In the genomic region with DNA sequence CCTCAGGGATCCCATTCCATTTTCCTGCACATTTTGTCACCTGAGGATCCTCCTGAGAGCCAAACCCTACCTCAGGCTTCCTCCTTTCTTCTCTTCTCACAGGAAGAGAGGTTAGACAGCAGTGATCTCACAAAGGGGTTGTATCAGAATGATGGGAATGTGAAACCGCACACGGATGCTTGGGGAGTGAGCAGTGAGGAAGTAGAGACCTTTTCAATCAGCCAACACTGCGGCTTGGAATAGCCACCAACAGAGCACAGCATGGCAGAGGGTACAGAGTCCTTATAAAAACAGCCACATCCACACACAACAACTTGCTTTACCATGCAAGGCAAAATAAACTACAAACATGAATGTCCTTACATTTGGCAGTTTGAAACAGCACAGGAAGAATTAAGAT, we compare ENCODE assay signal across 20 cellular contexts. TPM values are rescaled to one million over a fixed set of nuclear protein-coding genes. Genes with fewer than 3 reads are reported as not detected.
DNase-seq lines count a peak whose midpoint lies in the region; ATAC-seq and TF ChIP-seq lines count a peak whose summit lies in the region.
"Had no signal": no experiment of that assay in that cellular context is flagged by ENCODE, and none has a peak within 500 bp of the region (broad histone marks: within the 10 kb centered on the region; RNA-seq: fewer than 3 reads in every experiment).

No MANE protein-coding gene starts in this region.

- H3K4me1 ChIP-seq in skeletal muscle tissue (ENCODE audit: control insufficient read depth in 3 of 3, insufficient read depth in 3 of 3, low read length in 3 of 3), result peaks cover 50 to 59% (median 56%) of the 10 kb centered on the region in 3 donors
- no peaks in the 10 kb centered on the region for H3K4me1 ChIP-seq in tibial artery
- H3K4me1 ChIP-seq: breast epithelium had no signal

- no peak for TF ChIP-seq CTCF in cardiac fibroblast (IDR thresholded peaks at IDR 0.05; ENCODE audit: low read depth, low read length)
- TF ChIP-seq CTCF in tibial artery (IDR thresholded peaks at IDR 0.05), result no peak

- H3K9me3 ChIP-seq in skeletal muscle tissue (ENCODE audit: control insufficient read depth in 3 of 3, low read length in 3 of 3), result no peaks in the 10 kb centered on the region
- no peaks in the 10 kb centered on the region for H3K9me3 ChIP-seq in tibial artery
- H3K9me3 ChIP-seq: breast epithelium, right lobe of liver had no signal

- DNase-seq in ELR (ENCODE audit: low read depth), result peak; percentile 71
- peak; percentile 4 to 31 for DNase-seq in cardiac fibroblast (ENCODE audit: low read depth in 2 of 2)
- DNase-seq in kidney glomerular epithelial cell (lab: John Stamatoyannopoulos, UW), result peak; percentile 46
- DNase-seq in tibial artery, result no peak
- DNase-seq in caudate nucleus (lab: John Stamatoyannopoulos, UW), result no peak
- DNase-seq: activated CD4-positive, alpha-beta T cell treated with anti-CD3 and anti-CD28 coated beads, Interleukin-2, amount 50 U/mL, for 4 hours; activated CD8-positive, alpha-beta memory T cell treated with anti-CD3 and anti-CD28 coated beads, Interleukin-2, amount 50 U/mL, for 48 hours; activated effector memory CD4-positive, alpha-beta T cell treated with Interleukin-2 at 50 U/mL for 16 hours; CD4-positive, alpha-beta memory T cell; DMS153; dorsolateral prefrontal cortex; MV-4-11; NCI-H1694; NCI-H69; right lobe of liver had no signal

- H3K36me3 ChIP-seq in skeletal muscle tissue (ENCODE audit: control insufficient read depth in 3 of 3, insufficient read depth in 3 of 3, low read length in 3 of 3) (no peaks in the 10 kb centered on the region), tibial artery (peaks cover 0 to 5% (median 0%) of the 10 kb centered on the region in 3 donors)
- H3K36me3 ChIP-seq: breast epithelium, right lobe of liver had no signal

- peak overlapping the region in 1 of 3 donors; percentile 17 for H3K9ac ChIP-seq in skeletal muscle tissue (ENCODE audit: low read depth in 1 of 3, low read length in 3 of 3)

- no peaks in the 10 kb centered on the region for H3K27me3 ChIP-seq in skeletal muscle tissue (ENCODE audit: control insufficient read depth in 3 of 3, insufficient read depth in 3 of 3, low read length in 3 of 3)
- no peaks in the 10 kb centered on the region for H3K27me3 ChIP-seq in tibial artery
- H3K27me3 ChIP-seq: breast epithelium, dorsolateral prefrontal cortex, hepatocyte, right lobe of liver had no signal

- ATAC-seq in SK-N-SH treated with all-trans-retinoic acid at 6 μM for 48 hours, result no peak
- ATAC-seq: right lobe of liver had no signal

- no peak overlapping the region for H3K4me3 ChIP-seq in cardiac fibroblast (replicated peaks in 1 of 2; ENCODE audit: low read depth in 2 of 2, low read length in 2 of 2)
- H3K4me3 ChIP-seq in skeletal muscle tissue (ENCODE audit: low read length in 3 of 3), result peak overlapping the region in 2 of 3 donors; percentile 2 to 8
- H3K4me3 ChIP-seq in tibial artery, result no peak overlapping the region
- H3K4me3 ChIP-seq: breast epithelium, dorsolateral prefrontal cortex, hepatocyte, right lobe of liver, SK-N-MC had no signal

- H3K27ac ChIP-seq in skeletal muscle tissue (ENCODE audit: low read depth, low read length) (peak overlapping the region; percentile 75), tibial artery (no peak overlapping the region), caudate nucleus (ENCODE audit: low read depth, low read length) (no peak overlapping the region)
- H3K27ac ChIP-seq: breast epithelium, dorsolateral prefrontal cortex, hepatocyte, right lobe of liver, SK-N-MC had no signal

- intact Hi-C loops in tibial artery (cut with DNase I; ENCODE audit: low total_unique reads), result no loop called here

TF ChIP-seq in SK-N-SH treated with all-trans-retinoic acid at 6 μM for 48 hours, 23 proteins besides CTCF, POLR2A, EP300 and RAD21:
- TF ChIP-seq, protein P1, sequence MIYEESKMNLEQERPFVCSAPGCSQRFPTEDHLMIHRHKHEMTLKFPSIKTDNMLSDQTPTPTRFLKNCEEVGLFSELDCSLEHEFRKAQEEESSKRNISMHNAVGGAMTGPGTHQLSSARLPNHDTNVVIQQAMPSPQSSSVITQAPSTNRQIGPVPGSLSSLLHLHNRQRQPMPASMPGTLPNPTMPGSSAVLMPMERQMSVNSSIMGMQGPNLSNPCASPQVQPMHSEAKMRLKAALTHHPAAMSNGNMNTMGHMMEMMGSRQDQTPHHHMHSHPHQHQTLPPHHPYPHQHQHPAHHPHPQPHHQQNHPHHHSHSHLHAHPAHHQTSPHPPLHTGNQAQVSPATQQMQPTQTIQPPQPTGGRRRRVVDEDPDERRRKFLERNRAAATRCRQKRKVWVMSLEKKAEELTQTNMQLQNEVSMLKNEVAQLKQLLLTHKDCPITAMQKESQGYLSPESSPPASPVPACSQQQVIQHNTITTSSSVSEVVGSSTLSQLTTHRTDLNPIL (CRISPR knock-in tag; IDR thresholded peaks at IDR 0.05; ENCODE audit: low read depth), result no peak
- no peak for TF ChIP-seq CSDC2 (CRISPR knock-in tag; IDR thresholded peaks at IDR 0.05)
- no peak for TF ChIP-seq ZNF70 (CRISPR knock-in tag; IDR thresholded peaks at IDR 0.05)
- no peak for TF ChIP-seq ZFP3 (CRISPR knock-in tag; IDR thresholded peaks at IDR 0.05)
- TF ChIP-seq, protein P2, sequence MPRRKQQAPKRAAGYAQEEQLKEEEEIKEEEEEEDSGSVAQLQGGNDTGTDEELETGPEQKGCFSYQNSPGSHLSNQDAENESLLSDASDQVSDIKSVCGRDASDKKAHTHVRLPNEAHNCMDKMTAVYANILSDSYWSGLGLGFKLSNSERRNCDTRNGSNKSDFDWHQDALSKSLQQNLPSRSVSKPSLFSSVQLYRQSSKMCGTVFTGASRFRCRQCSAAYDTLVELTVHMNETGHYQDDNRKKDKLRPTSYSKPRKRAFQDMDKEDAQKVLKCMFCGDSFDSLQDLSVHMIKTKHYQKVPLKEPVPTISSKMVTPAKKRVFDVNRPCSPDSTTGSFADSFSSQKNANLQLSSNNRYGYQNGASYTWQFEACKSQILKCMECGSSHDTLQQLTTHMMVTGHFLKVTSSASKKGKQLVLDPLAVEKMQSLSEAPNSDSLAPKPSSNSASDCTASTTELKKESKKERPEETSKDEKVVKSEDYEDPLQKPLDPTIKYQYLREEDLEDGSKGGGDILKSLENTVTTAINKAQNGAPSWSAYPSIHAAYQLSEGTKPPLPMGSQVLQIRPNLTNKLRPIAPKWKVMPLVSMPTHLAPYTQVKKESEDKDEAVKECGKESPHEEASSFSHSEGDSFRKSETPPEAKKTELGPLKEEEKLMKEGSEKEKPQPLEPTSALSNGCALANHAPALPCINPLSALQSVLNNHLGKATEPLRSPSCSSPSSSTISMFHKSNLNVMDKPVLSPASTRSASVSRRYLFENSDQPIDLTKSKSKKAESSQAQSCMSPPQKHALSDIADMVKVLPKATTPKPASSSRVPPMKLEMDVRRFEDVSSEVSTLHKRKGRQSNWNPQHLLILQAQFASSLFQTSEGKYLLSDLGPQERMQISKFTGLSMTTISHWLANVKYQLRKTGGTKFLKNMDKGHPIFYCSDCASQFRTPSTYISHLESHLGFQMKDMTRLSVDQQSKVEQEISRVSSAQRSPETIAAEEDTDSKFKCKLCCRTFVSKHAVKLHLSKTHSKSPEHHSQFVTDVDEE (CRISPR knock-in tag; IDR thresholded peaks at IDR 0.05), result no peak
- TF ChIP-seq, protein P3, sequence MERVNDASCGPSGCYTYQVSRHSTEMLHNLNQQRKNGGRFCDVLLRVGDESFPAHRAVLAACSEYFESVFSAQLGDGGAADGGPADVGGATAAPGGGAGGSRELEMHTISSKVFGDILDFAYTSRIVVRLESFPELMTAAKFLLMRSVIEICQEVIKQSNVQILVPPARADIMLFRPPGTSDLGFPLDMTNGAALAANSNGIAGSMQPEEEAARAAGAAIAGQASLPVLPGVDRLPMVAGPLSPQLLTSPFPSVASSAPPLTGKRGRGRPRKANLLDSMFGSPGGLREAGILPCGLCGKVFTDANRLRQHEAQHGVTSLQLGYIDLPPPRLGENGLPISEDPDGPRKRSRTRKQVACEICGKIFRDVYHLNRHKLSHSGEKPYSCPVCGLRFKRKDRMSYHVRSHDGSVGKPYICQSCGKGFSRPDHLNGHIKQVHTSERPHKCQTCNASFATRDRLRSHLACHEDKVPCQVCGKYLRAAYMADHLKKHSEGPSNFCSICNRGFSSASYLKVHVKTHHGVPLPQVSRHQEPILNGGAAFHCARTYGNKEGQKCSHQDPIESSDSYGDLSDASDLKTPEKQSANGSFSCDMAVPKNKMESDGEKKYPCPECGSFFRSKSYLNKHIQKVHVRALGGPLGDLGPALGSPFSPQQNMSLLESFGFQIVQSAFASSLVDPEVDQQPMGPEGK (CRISPR knock-in tag; IDR thresholded peaks at IDR 0.05; ENCODE audit: borderline replicate concordance), result no peak
- no peak for TF ChIP-seq ARNTL (CRISPR knock-in tag; IDR thresholded peaks at IDR 0.05; ENCODE audit: borderline replicate concordance, low read depth)
- TF ChIP-seq TCF4 (CRISPR knock-in tag; IDR thresholded peaks at IDR 0.05; ENCODE audit: borderline replicate concordance), result no peak
- no peak for TF ChIP-seq SNAI2 (CRISPR knock-in tag; IDR thresholded peaks at IDR 0.05)
- TF ChIP-seq, protein P4, sequence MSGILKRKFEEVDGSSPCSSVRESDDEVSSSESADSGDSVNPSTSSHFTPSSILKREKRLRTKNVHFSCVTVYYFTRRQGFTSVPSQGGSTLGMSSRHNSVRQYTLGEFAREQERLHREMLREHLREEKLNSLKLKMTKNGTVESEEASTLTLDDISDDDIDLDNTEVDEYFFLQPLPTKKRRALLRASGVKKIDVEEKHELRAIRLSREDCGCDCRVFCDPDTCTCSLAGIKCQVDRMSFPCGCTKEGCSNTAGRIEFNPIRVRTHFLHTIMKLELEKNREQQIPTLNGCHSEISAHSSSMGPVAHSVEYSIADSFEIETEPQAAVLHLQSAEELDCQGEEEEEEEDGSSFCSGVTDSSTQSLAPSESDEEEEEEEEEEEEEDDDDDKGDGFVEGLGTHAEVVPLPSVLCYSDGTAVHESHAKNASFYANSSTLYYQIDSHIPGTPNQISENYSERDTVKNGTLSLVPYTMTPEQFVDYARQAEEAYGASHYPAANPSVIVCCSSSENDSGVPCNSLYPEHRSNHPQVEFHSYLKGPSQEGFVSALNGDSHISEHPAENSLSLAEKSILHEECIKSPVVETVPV (CRISPR knock-in tag; IDR thresholded peaks at IDR 0.05), result no peak
- no peak for TF ChIP-seq OSR1 (CRISPR knock-in tag; IDR thresholded peaks at IDR 0.05)
- TF ChIP-seq ZNF565 (CRISPR knock-in tag; conservative IDR thresholded peaks at IDR 0.05; ENCODE audit: low read depth), result no peak
- no peak for TF ChIP-seq ISL1 (CRISPR knock-in tag; IDR thresholded peaks at IDR 0.05)
- no peak for TF ChIP-seq TOX (CRISPR knock-in tag; IDR thresholded peaks at IDR 0.05; ENCODE audit: borderline replicate concordance)
- no peak for TF ChIP-seq PPARA (CRISPR knock-in tag; IDR thresholded peaks at IDR 0.05; ENCODE audit: borderline replicate concordance)
- TF ChIP-seq GLIS3 (CRISPR knock-in tag; IDR thresholded peaks at IDR 0.05), result no peak
- TF ChIP-seq ZNF8 (CRISPR knock-in tag; IDR thresholded peaks at IDR 0.05), result no peak

RNA-seq across cellular contexts. Expression of a gene that starts 8.7 kb away (rescaled TPM):
- 152 TPM for total RNA-seq in skeletal muscle tissue

Comparison
In these comparisons a context has a peak if more than half of its experiments do, and no peak if none do; other contexts are left out.
1. DNase-seq: peak in ELR (single experiment), cardiac fibroblast (2 of 2) and kidney glomerular epithelial cell (single experiment); none in tibial artery (0 of 2) and caudate nucleus (0 of 61).
2. H3K4me3 ChIP-seq: peak in skeletal muscle tissue (2 of 3); none in cardiac fibroblast (0 of 2) and tibial artery (0 of 2).